Comparison of ENCODE assay signal across 23 cellular contexts in genomic region chr19:902446-903226, GRCh38. TPM values are rescaled to one million over a fixed set of nuclear protein-coding genes. Genes with fewer than 3 reads are reported as not detected.
"Had no signal": no experiment of that assay in that cellular context is flagged by ENCODE, and none has a peak within 500 bp of the region (broad histone marks: within the 10 kb centered on the region; RNA-seq: fewer than 3 reads in every experiment).

No MANE protein-coding gene starts in this region.

- ATAC-seq: activated CD4-positive, alpha-beta T cell treated with anti-CD3 and anti-CD28 coated beads for 36 hours; activated CD8-positive, alpha-beta memory T cell treated with anti-CD3 and anti-CD28 coated beads, Interleukin-2, amount 10 ng/mL, durations not matched to agents 7 days and 5 days; foreskin keratinocyte; heart left ventricle had no signal

- H3K4me3 ChIP-seq: breast epithelium, heart left ventricle, lung, tibial nerve had no signal

- H3K27me3 ChIP-seq: breast epithelium, foreskin keratinocyte, heart left ventricle, neutrophil, tibial nerve had no signal

- H3K27me3 Mint-ChIP-seq: activated CD4-positive, alpha-beta memory T cell treated with anti-CD3 and anti-CD28 coated beads for 36 hours; activated CD4-positive, alpha-beta T cell treated with anti-CD3 and anti-CD28 coated beads for 36 hours; activated CD8-positive, alpha-beta memory T cell treated with anti-CD3 and anti-CD28 coated beads, Interleukin-2, amount 10 ng/mL, durations not matched to agents 7 days and 5 days; activated naive CD8-positive, alpha-beta T cell had no signal

- H3K9me3 ChIP-seq: breast epithelium, heart left ventricle, neutrophil, tibial nerve had no signal

- H3K27ac Mint-ChIP-seq: activated CD4-positive, alpha-beta memory T cell treated with anti-CD3 and anti-CD28 coated beads for 36 hours; activated CD4-positive, alpha-beta T cell treated with anti-CD3 and anti-CD28 coated beads for 36 hours; activated CD8-positive, alpha-beta memory T cell treated with anti-CD3 and anti-CD28 coated beads, Interleukin-2, amount 10 ng/mL, durations not matched to agents 7 days and 5 days; mesothelial cell of epicardium had no signal

- DNase-seq: activated CD4-positive, alpha-beta memory T cell treated with anti-CD3 and anti-CD28 coated beads for 36 hours; activated CD4-positive, alpha-beta T cell treated with anti-CD3 and anti-CD28 coated beads for 36 hours; activated CD8-positive, alpha-beta memory T cell treated with anti-CD3 and anti-CD28 coated beads, Interleukin-2, amount 10 ng/mL, durations not matched to agents 7 days and 5 days; activated effector memory CD4-positive, alpha-beta T cell treated with Interleukin-2 at 50 U/mL for 16 hours; activated T-cell treated with anti-CD3 and anti-CD28 coated beads, Interleukin-2, amount 50 U/mL, for 1 hour; anterior cingulate cortex; cerebellar nuclear complex; effector CD8-positive, alpha-beta T cell; foreskin keratinocyte; immature natural killer cell; stimulated activated CD4-positive, alpha-beta T cell treated with anti-CD3 and anti-CD28 coated beads, Interleukin-2, amount 100 ng/mL, for 48 hours; stimulated activated naive CD4-positive, alpha-beta T cell; T-helper 9 cell had no signal

- H3K9me3 Mint-ChIP-seq: activated CD4-positive, alpha-beta memory T cell treated with anti-CD3 and anti-CD28 coated beads for 36 hours; immature natural killer cell; mesothelial cell of epicardium had no signal

- H3K4me3 Mint-ChIP-seq: activated CD4-positive, alpha-beta memory T cell treated with anti-CD3 and anti-CD28 coated beads for 36 hours; activated CD4-positive, alpha-beta T cell treated with anti-CD3 and anti-CD28 coated beads for 36 hours; activated CD8-positive, alpha-beta memory T cell treated with anti-CD3 and anti-CD28 coated beads, Interleukin-2, amount 10 ng/mL, durations not matched to agents 7 days and 5 days; activated naive CD8-positive, alpha-beta T cell; immature natural killer cell; mesothelial cell of epicardium had no signal

- H3K27ac ChIP-seq: breast epithelium, foreskin keratinocyte, heart left ventricle, tibial nerve had no signal

- H3K36me3 Mint-ChIP-seq: activated naive CD8-positive, alpha-beta T cell; immature natural killer cell had no signal

- H3K36me3 ChIP-seq: breast epithelium had no signal

- H3K4me1 ChIP-seq: breast epithelium, foreskin keratinocyte had no signal

RNA-seq across cellular contexts. Expression of gene RNU6-9, which starts 9.4 kb away (rescaled TPM):
- total RNA-seq: activated CD4-positive, alpha-beta memory T cell treated with anti-CD3 and anti-CD28 coated beads for 36 hours; activated CD4-positive, alpha-beta T cell treated with anti-CD3 and anti-CD28 coated beads for 36 hours; activated CD8-positive, alpha-beta memory T cell treated with anti-CD3 and anti-CD28 coated beads, Interleukin-2, amount 10 ng/mL, durations not matched to agents 7 days and 5 days; breast epithelium; foreskin keratinocyte; heart left ventricle; lung; mesothelial cell of epicardium; posterior vena cava; skeletal muscle tissue; subcutaneous adipose tissue; tibial nerve had no signal
- polyA plus RNA-seq: foreskin keratinocyte, heart left ventricle, immature natural killer cell, lung had no signal

RNA-seq across cellular contexts. Expression of gene KISS1R, which starts 14.5 kb away (rescaled TPM):
- total RNA-seq: foreskin keratinocyte, heart left ventricle, posterior vena cava, skeletal muscle tissue, subcutaneous adipose tissue, tibial nerve had no signal
- polyA plus RNA-seq: foreskin keratinocyte, heart left ventricle, immature natural killer cell had no signal
